In genomic region chr19:12828494-12828893, GRCh38 we compare ENCODE assay signal across 9 cellular contexts. TPM values are rescaled to one million over a fixed set of nuclear protein-coding genes. Genes with fewer than 3 reads are reported as not detected.
DNase-seq lines count a peak whose midpoint lies in the region; ATAC-seq and TF ChIP-seq lines count a peak whose summit lies in the region.
"Had no signal": no experiment of that assay in that cellular context is flagged by ENCODE, and none has a peak within 500 bp of the region (broad histone marks: within the 10 kb centered on the region; RNA-seq: fewer than 3 reads in every experiment).

No MANE protein-coding gene starts in this region.

- peaks cover 26% of the 10 kb centered on the region for H3K4me1 Mint-ChIP-seq in GM23338
- peaks cover 12% of the 10 kb centered on the region for H3K4me1 Mint-ChIP-seq in activated T-helper 2 cell treated with anti-CD3 and anti-CD28 coated beads, Interferon-gamma antibody, Interleukin-2, Interleukin-4, amounts not matched to agents 10 μg/mL and 5 μg/mL and 100 μg/mL, durations not matched to agents 14 hours and 24 hours and 36 hours (ENCODE audit: low read depth)

- H3K4me2 ChIP-seq in GM23338: peak overlapping the region; percentile 84

- no peaks in the 10 kb centered on the region for H3K9me2 ChIP-seq in GM23338 (ENCODE audit: insufficient read depth)

- H3K79me2 ChIP-seq in GM23338 (replicated peaks; ENCODE audit: insufficient read depth): no peaks in the 10 kb centered on the region

- H3K27me3 ChIP-seq in GM23338 (ENCODE audit: insufficient read depth) (no peaks in the 10 kb centered on the region), endocrine pancreas (ENCODE audit: control insufficient read depth, insufficient read depth, low read length) (no peaks in the 10 kb centered on the region)

- TF ChIP-seq POLR2A in GM18505 (IDR thresholded peaks at IDR 0.05; ENCODE audit: borderline replicate concordance, extremely low read depth, insufficient read depth, insufficient read length): no peak

- intact Hi-C loops in activated T-helper 2 cell treated with anti-CD3 and anti-CD28 coated beads, Interferon-gamma antibody, Interleukin-2, Interleukin-4, amounts not matched to agents 10 μg/mL and 5 μg/mL and 100 μg/mL, durations not matched to agents 14 hours and 24 hours and 36 hours (cut with micrococcal nuclease): no loop called here

- H4K20me1 ChIP-seq in GM23338 (replicated peaks; ENCODE audit: insufficient read depth): peaks cover 11% of the 10 kb centered on the region; the same call in 1 of the 2 replicates

- ATAC-seq in GM23338 (peak; percentile 67), HG02885 (IDR thresholded peaks at IDR 0.05; ENCODE audit: poor library complexity, unreplicated experiment) (no peak), GM18505 (IDR thresholded peaks at IDR 0.05; ENCODE audit: unreplicated experiment) (no peak)

- DNase-seq in GM23338 (ENCODE audit: low spot score) (peak; percentile 92), NCI-H774 (lab: John Stamatoyannopoulos, UW) (peak; percentile 42), inferior parietal cortex (ENCODE audit: extremely low spot score) (no peak)
- DNase-seq in activated T-helper 2 cell treated with anti-CD3 and anti-CD28 coated beads, Interferon-gamma antibody, Interleukin-2, Interleukin-4, amounts not matched to agents 10 μg/mL and 5 μg/mL and 100 μg/mL, durations not matched to agents 14 hours and 24 hours and 36 hours (ENCODE audit: low spot score): no peak

- no peaks in the 10 kb centered on the region for H3K36me3 ChIP-seq in GM23338 (ENCODE audit: insufficient read depth)
- no peaks in the 10 kb centered on the region for H3K36me3 ChIP-seq in endocrine pancreas (ENCODE audit: control insufficient read depth, insufficient read depth, low read length)

- H3K4me3 ChIP-seq in GM23338: peak overlapping the region; percentile 53
- no peak overlapping the region for H3K4me3 ChIP-seq in endocrine pancreas (ENCODE audit: control insufficient read depth, insufficient read depth, low read length)
- H3K4me3 ChIP-seq: dorsolateral prefrontal cortex had no signal

- no peaks in the 10 kb centered on the region; the same call in 2 of the 3 replicates for H3K9me3 Mint-ChIP-seq in GM23338
- H3K9me3 Mint-ChIP-seq in activated T-helper 2 cell treated with anti-CD3 and anti-CD28 coated beads, Interferon-gamma antibody, Interleukin-2, Interleukin-4, amounts not matched to agents 10 μg/mL and 5 μg/mL and 100 μg/mL, durations not matched to agents 14 hours and 24 hours and 36 hours: no peaks in the 10 kb centered on the region

- no peaks in the 10 kb centered on the region for H3K9me3 ChIP-seq in endocrine pancreas (ENCODE audit: control insufficient read depth, low read length)

- TF ChIP-seq CTCF in 22Rv1 (IDR thresholded peaks at IDR 0.05) (no peak; the same call in 1 of the 2 replicates), GM23338 (conservative IDR thresholded peaks at IDR 0.05; ENCODE audit: low read depth in 2 of 2) (0 out of 4 replicates have a peak, but pooled peaks of 1 of the 2 experiments have one; percentile 6)

- H3F3A ChIP-seq in GM23338 (replicated peaks; ENCODE audit: low read depth): peaks cover 39% of the 10 kb centered on the region

- H3K27ac Mint-ChIP-seq in GM23338: no peak overlapping the region
- H3K27ac Mint-ChIP-seq in activated T-helper 2 cell treated with anti-CD3 and anti-CD28 coated beads, Interferon-gamma antibody, Interleukin-2, Interleukin-4, amounts not matched to agents 10 μg/mL and 5 μg/mL and 100 μg/mL, durations not matched to agents 14 hours and 24 hours and 36 hours: no peak overlapping the region

- peak overlapping the region; percentile 72; the same call in 1 of the 2 replicates for H2AFZ ChIP-seq in GM23338

- peak overlapping the region; percentile 69 for H3K4me3 Mint-ChIP-seq in GM23338
- no peak overlapping the region for H3K4me3 Mint-ChIP-seq in activated T-helper 2 cell treated with anti-CD3 and anti-CD28 coated beads, Interferon-gamma antibody, Interleukin-2, Interleukin-4, amounts not matched to agents 10 μg/mL and 5 μg/mL and 100 μg/mL, durations not matched to agents 14 hours and 24 hours and 36 hours (ENCODE audit: low read depth)

- H3K36me3 Mint-ChIP-seq in GM23338 (ENCODE audit: low read depth): no peaks in the 10 kb centered on the region
- H3K36me3 Mint-ChIP-seq in activated T-helper 2 cell treated with anti-CD3 and anti-CD28 coated beads, Interferon-gamma antibody, Interleukin-2, Interleukin-4, amounts not matched to agents 10 μg/mL and 5 μg/mL and 100 μg/mL, durations not matched to agents 14 hours and 24 hours and 36 hours (ENCODE audit: low read depth): no peaks in the 10 kb centered on the region

- H3K4me1 ChIP-seq in GM23338 (ENCODE audit: insufficient read depth) (peaks cover 17% of the 10 kb centered on the region), endocrine pancreas (ENCODE audit: control insufficient read depth, insufficient read depth, low read length) (no peaks in the 10 kb centered on the region)

- peak overlapping the region; percentile 51 for H3K27ac ChIP-seq in 22Rv1
- H3K27ac ChIP-seq in GM23338 (ENCODE audit: low read depth): no peak overlapping the region
- H3K27ac ChIP-seq: dorsolateral prefrontal cortex had no signal

- peaks cover 23% of the 10 kb centered on the region for H3K27me3 Mint-ChIP-seq in GM23338 (ENCODE audit: insufficient read depth, low read depth, poor library complexity)
- peaks cover 43% of the 10 kb centered on the region for H3K27me3 Mint-ChIP-seq in activated T-helper 2 cell treated with anti-CD3 and anti-CD28 coated beads, Interferon-gamma antibody, Interleukin-2, Interleukin-4, amounts not matched to agents 10 μg/mL and 5 μg/mL and 100 μg/mL, durations not matched to agents 14 hours and 24 hours and 36 hours (ENCODE audit: low read depth)

- peak overlapping the region; percentile 48 for H3K9ac ChIP-seq in endocrine pancreas (ENCODE audit: control insufficient read depth, insufficient read depth, low read length)

TF ChIP-seq in GM23338, 12 proteins besides CTCF, POLR2A, EP300 and RAD21:
- no peak for TF ChIP-seq EZH2phosphoT487 (IDR thresholded peaks at IDR 0.05; ENCODE audit: unreplicated experiment)
- no peak for TF ChIP-seq EZH2 (IDR thresholded peaks at IDR 0.05; ENCODE audit: low read depth, unreplicated experiment)
- 0 out of 2 replicates have a peak, but pooled peaks have one; percentile 22 for TF ChIP-seq POLR2AphosphoS5 (IDR thresholded peaks at IDR 0.05; ENCODE audit: low read depth)
- no peak for TF ChIP-seq STAT1 (IDR thresholded peaks at IDR 0.05; ENCODE audit: unreplicated experiment)

RNA-seq across cellular contexts. Expression of gene RTBDN, which starts 5.9 kb away (rescaled TPM):
- total RNA-seq in GM23338 (2014; rRNA removed; shearing (Covaris generic)): 3.3 and 4.1 TPM in 2 replicates
- 4.4 and 4.6 TPM in 2 replicates for polyA plus RNA-seq in GM23338 (2016; fragmentation: Nextera tagmentation; extraction: Ambion mirVana)
- not detected in 2 replicates for total RNA-seq in activated T-helper 2 cell treated with anti-CD3 and anti-CD28 coated beads, Interferon-gamma antibody, Interleukin-2, Interleukin-4, amounts not matched to agents 10 μg/mL and 5 μg/mL and 100 μg/mL, durations not matched to agents 14 hours and 24 hours and 36 hours

RNA-seq across cellular contexts. Expression of gene MAST1, which starts 9.8 kb away (rescaled TPM):
- 13.4 and 19.9 TPM in 2 replicates for total RNA-seq in GM23338 (2014; rRNA removed; shearing (Covaris generic))
- polyA plus RNA-seq in GM23338 (2016; fragmentation: Nextera tagmentation; extraction: Ambion mirVana): 8.9 and 13.9 TPM in 2 replicates
- total RNA-seq in activated T-helper 2 cell treated with anti-CD3 and anti-CD28 coated beads, Interferon-gamma antibody, Interleukin-2, Interleukin-4, amounts not matched to agents 10 μg/mL and 5 μg/mL and 100 μg/mL, durations not matched to agents 14 hours and 24 hours and 36 hours: 5.2 and 6.5 TPM in 2 replicates

RNA-seq across cellular contexts. Expression of gene RNASEH2A, which starts 22.1 kb away (rescaled TPM):
- 62.6 and 68.2 TPM in 2 replicates for total RNA-seq in GM23338 (2014; rRNA removed; shearing (Covaris generic))
- polyA plus RNA-seq in GM23338 (2016; fragmentation: Nextera tagmentation; extraction: Ambion mirVana): 39.4 and 40.5 TPM in 2 replicates
- 38.3 and 40.6 TPM in 2 replicates for total RNA-seq in activated T-helper 2 cell treated with anti-CD3 and anti-CD28 coated beads, Interferon-gamma antibody, Interleukin-2, Interleukin-4, amounts not matched to agents 10 μg/mL and 5 μg/mL and 100 μg/mL, durations not matched to agents 14 hours and 24 hours and 36 hours

RNA-seq across cellular contexts. Expression of gene THSD8, which starts 26.6 kb away (rescaled TPM):
- 0.38 TPM in 1 of 2 replicates, not detected in the other for total RNA-seq in GM23338 (2014; rRNA removed; shearing (Covaris generic))
- polyA plus RNA-seq in GM23338 (2016; fragmentation: Nextera tagmentation; extraction: Ambion mirVana): 38.5 and 42.2 TPM in 2 replicates
- 28.6 and 29.8 TPM in 2 replicates for total RNA-seq in activated T-helper 2 cell treated with anti-CD3 and anti-CD28 coated beads, Interferon-gamma antibody, Interleukin-2, Interleukin-4, amounts not matched to agents 10 μg/mL and 5 μg/mL and 100 μg/mL, durations not matched to agents 14 hours and 24 hours and 36 hours

RNA-seq across cellular contexts. Expression of gene PRDX2, which starts 26.9 kb away (rescaled TPM):
- total RNA-seq in GM23338 (2014; rRNA removed; shearing (Covaris generic)): 465 and 486 TPM in 2 replicates
- 314 and 346 TPM in 2 replicates for polyA plus RNA-seq in GM23338 (2016; fragmentation: Nextera tagmentation; extraction: Ambion mirVana)
- total RNA-seq in activated T-helper 2 cell treated with anti-CD3 and anti-CD28 coated beads, Interferon-gamma antibody, Interleukin-2, Interleukin-4, amounts not matched to agents 10 μg/mL and 5 μg/mL and 100 μg/mL, durations not matched to agents 14 hours and 24 hours and 36 hours: 274 and 279 TPM in 2 replicates

Comparison
In these comparisons a context has a peak if more than half of its experiments do, and no peak if none do; other contexts are left out.
1. DNase-seq: peak in GM23338 (single experiment) and NCI-H774 (single experiment); none in activated T-helper 2 cell treated with anti-CD3 and anti-CD28 coated beads, Interferon-gamma antibody, Interleukin-2, Interleukin-4, amounts not matched to agents 10 μg/mL and 5 μg/mL and 100 μg/mL, durations not matched to agents 14 hours and 24 hours and 36 hours (single experiment) and inferior parietal cortex (single experiment).